In genomic region chr20:62235777-62236157, GRCh38 we compare ENCODE assay signal across 22 cellular contexts. TPM values are rescaled to one million over a fixed set of nuclear protein-coding genes. Genes with fewer than 3 reads are reported as not detected.
"Had no signal": no experiment of that assay in that cellular context is flagged by ENCODE, and none has a peak within 500 bp of the region (broad histone marks: within the 10 kb centered on the region; RNA-seq: fewer than 3 reads in every experiment).

No MANE protein-coding gene starts in this region.

- H3K27me3 ChIP-seq: transverse colon had no signal

- H3K27me3 Mint-ChIP-seq: activated B cell treated with CpG ODN at 0.5 μM for 24 hours; activated CD4-positive, alpha-beta memory T cell treated with anti-CD3 and anti-CD28 coated beads for 36 hours; activated CD4-positive, alpha-beta T cell treated with anti-CD3 and anti-CD28 coated beads for 36 hours had no signal

- H3K27ac ChIP-seq: foreskin keratinocyte, transverse colon had no signal

- H3K27ac Mint-ChIP-seq: activated B cell treated with CpG ODN at 0.5 μM for 24 hours; activated CD4-positive, alpha-beta memory T cell treated with anti-CD3 and anti-CD28 coated beads for 36 hours; activated CD4-positive, alpha-beta T cell treated with anti-CD3 and anti-CD28 coated beads for 36 hours; activated naive CD4-positive, alpha-beta T cell treated with anti-CD3 and anti-CD28 coated beads, Interleukin-2, amount 10 ng/mL, durations not matched to agents 7 days and 5 days; activated T-cell treated with anti-CD3 and anti-CD28 coated beads, Interleukin-2, amount 50 U/mL, for 72 hours; nephron; stimulated activated naive CD8-positive, alpha-beta T cell treated with anti-CD3 and anti-CD28 coated beads, Interleukin-15, amount 100 ng/mL, for 72 hours; T-cell had no signal

- H3K9me3 ChIP-seq: transverse colon had no signal

- H3K4me1 ChIP-seq: foreskin keratinocyte had no signal

- H3K36me3 Mint-ChIP-seq: activated CD4-positive, alpha-beta memory T cell treated with anti-CD3 and anti-CD28 coated beads for 36 hours; T-cell had no signal

- FAIRE-seq: urothelium cell line had no signal

- DNase-seq: activated B cell treated with CpG ODN at 0.5 μM for 24 hours; activated CD4-positive, alpha-beta memory T cell treated with anti-CD3 and anti-CD28 coated beads for 36 hours; activated CD4-positive, alpha-beta T cell treated with anti-CD3 and anti-CD28 coated beads for 36 hours; activated effector memory CD4-positive, alpha-beta T cell treated with Interleukin-2 at 50 U/mL for 16 hours; activated naive CD4-positive, alpha-beta T cell treated with anti-CD3 and anti-CD28 coated beads, Interleukin-2, amount 10 ng/mL, durations not matched to agents 7 days and 5 days; activated T-cell treated with anti-CD3 and anti-CD28 coated beads, Interleukin-2, amount 50 U/mL, for 72 hours; dermis blood vessel endothelial cell; effector CD8-positive, alpha-beta T cell; foreskin keratinocyte; kidney glomerular epithelial cell; midbrain; occipital lobe; retina; stimulated activated CD4-positive, alpha-beta T cell treated with anti-CD3 and anti-CD28 coated beads, Interleukin-12 subunit alpha, Interleukin-12 subunit beta, amount 100 ng/mL, for 4 hours; stimulated activated CD4-positive, alpha-beta T cell treated with anti-CD3 and anti-CD28 coated beads, Interleukin-4, amount 100 ng/mL, for 4 hours; stimulated activated naive CD8-positive, alpha-beta T cell treated with anti-CD3 and anti-CD28 coated beads, Interleukin-15, amount 100 ng/mL, for 72 hours; T-cell; T1000; transverse colon had no signal

- H3K4me3 ChIP-seq: transverse colon had no signal

- H3K9me3 Mint-ChIP-seq: activated B cell treated with CpG ODN at 0.5 μM for 24 hours; activated naive CD4-positive, alpha-beta T cell treated with anti-CD3 and anti-CD28 coated beads, Interleukin-2, amount 10 ng/mL, durations not matched to agents 7 days and 5 days; activated T-cell treated with anti-CD3 and anti-CD28 coated beads, Interleukin-2, amount 50 U/mL, for 72 hours; nephron; stimulated activated naive CD8-positive, alpha-beta T cell treated with anti-CD3 and anti-CD28 coated beads, Interleukin-15, amount 100 ng/mL, for 72 hours; T-cell had no signal

- H3K4me3 Mint-ChIP-seq: activated B cell treated with CpG ODN at 0.5 μM for 24 hours; activated CD4-positive, alpha-beta memory T cell treated with anti-CD3 and anti-CD28 coated beads for 36 hours; activated CD4-positive, alpha-beta T cell treated with anti-CD3 and anti-CD28 coated beads for 36 hours; activated naive CD4-positive, alpha-beta T cell treated with anti-CD3 and anti-CD28 coated beads, Interleukin-2, amount 10 ng/mL, durations not matched to agents 7 days and 5 days; activated T-cell treated with anti-CD3 and anti-CD28 coated beads, Interleukin-2, amount 50 U/mL, for 72 hours; nephron; stimulated activated naive CD8-positive, alpha-beta T cell treated with anti-CD3 and anti-CD28 coated beads, Interleukin-15, amount 100 ng/mL, for 72 hours; T-cell had no signal

- ATAC-seq: activated CD4-positive, alpha-beta T cell treated with anti-CD3 and anti-CD28 coated beads for 36 hours; activated T-cell treated with anti-CD3 and anti-CD28 coated beads, Interleukin-2, amount 50 U/mL, for 72 hours; foreskin keratinocyte; stimulated activated naive CD8-positive, alpha-beta T cell treated with anti-CD3 and anti-CD28 coated beads, Interleukin-15, amount 100 ng/mL, for 72 hours; T-cell had no signal

- H3K36me3 ChIP-seq: transverse colon had no signal

RNA-seq across cellular contexts. Expression of gene HRH3, which starts 15.7 kb away (rescaled TPM):
- total RNA-seq: activated B cell treated with CpG ODN at 0.5 μM for 24 hours; activated CD4-positive, alpha-beta memory T cell treated with anti-CD3 and anti-CD28 coated beads for 36 hours; activated CD4-positive, alpha-beta T cell treated with anti-CD3 and anti-CD28 coated beads for 36 hours; activated T-cell treated with anti-CD3 and anti-CD28 coated beads, Interleukin-2, amount 50 U/mL, for 72 hours; dermis blood vessel endothelial cell; foreskin keratinocyte; liver; T-cell; transverse colon had no signal
- polyA plus RNA-seq: foreskin keratinocyte, liver had no signal
